Comparison of ENCODE assay signal across 8 cellular contexts in genomic region chr19:3034194-3034844, GRCh38. TPM values are rescaled to one million over a fixed set of nuclear protein-coding genes. Genes with fewer than 3 reads are reported as not detected.
DNase-seq lines count a peak whose midpoint lies in the region; ATAC-seq and TF ChIP-seq lines count a peak whose summit lies in the region.

No MANE protein-coding gene starts in this region.

- H3K27ac Mint-ChIP-seq in T-cell, result peak overlapping the region; percentile 96 to 97

- H3K36me3 ChIP-seq in left ventricle myocardium inferior, result no peaks in the 10 kb centered on the region
- H3K36me3 ChIP-seq in sigmoid colon, result no peaks in the 10 kb centered on the region

- POLR2A ChIA-PET in T-cell (lab: Charles Lee), result no interaction called here

- no peak for TF ChIP-seq POLR2A in sigmoid colon (IDR thresholded peaks at IDR 0.05)

- H3K9me3 Mint-ChIP-seq in T-cell, result no peaks in the 10 kb centered on the region

- H3K27me3 ChIP-seq in left ventricle myocardium inferior (ENCODE audit: low read depth), result no peaks in the 10 kb centered on the region
- no peaks in the 10 kb centered on the region for H3K27me3 ChIP-seq in sigmoid colon

- H3K36me3 Mint-ChIP-seq in T-cell, result no peaks in the 10 kb centered on the region

- no peak for TF ChIP-seq CTCF in GM12875 (IDR thresholded peaks at IDR 0.05; ENCODE audit: borderline replicate concordance, insufficient read depth, low read depth, low read length)
- TF ChIP-seq CTCF in left ventricle myocardium inferior (IDR thresholded peaks at IDR 0.05; ENCODE audit: borderline replicate concordance), result no peak
- no peak for TF ChIP-seq CTCF in sigmoid colon (IDR thresholded peaks at IDR 0.05)

- ATAC-seq in T-cell (replicated peaks in 1 of 4) (no peak), HG03571 (IDR thresholded peaks at IDR 0.05; ENCODE audit: unreplicated experiment) (no peak), GM19455 (IDR thresholded peaks at IDR 0.05; ENCODE audit: unreplicated experiment) (no peak), HG03457 (IDR thresholded peaks at IDR 0.05; ENCODE audit: unreplicated experiment) (no peak)

- H3K4me3 Mint-ChIP-seq in T-cell, result peak overlapping the region; percentile 84 to 91 (median 88)

- peak overlapping the region; percentile 52 for H3K4me3 ChIP-seq in GM12875 (ENCODE audit: low read depth, low read length)
- H3K4me3 ChIP-seq in left ventricle myocardium inferior, result peak overlapping the region; percentile 72
- H3K4me3 ChIP-seq in sigmoid colon, result peak overlapping the region in 1 of 4 donors; percentile 66

- H3K4me1 ChIP-seq in left ventricle myocardium inferior (peaks cover 32% of the 10 kb centered on the region), sigmoid colon (peaks cover 0 to 27% (median 23%) of the 10 kb centered on the region in 4 donors)

- WGBS in sigmoid colon, 2 donors, result 12 to 51% methylated on average over 6 of the region's 6 CpGs

- no peaks in the 10 kb centered on the region for H3K9me3 ChIP-seq in left ventricle myocardium inferior (replicated peaks)
- H3K9me3 ChIP-seq in sigmoid colon, result no peaks in the 10 kb centered on the region

- intact Hi-C loops in left ventricle myocardium inferior (cut with micrococcal nuclease), result no loop called here
- intact Hi-C loops in sigmoid colon (cut with DNase I), result loop anchor here (2.0 kb wide), 1 partner anchor 56 kb away; no protein-coding TSS in a partner anchor

- no peak for TF ChIP-seq EP300 in sigmoid colon (IDR thresholded peaks at IDR 0.05)

- CTCF ChIA-PET in T-cell (lab: Charles Lee), result no interaction called here

- no peaks in the 10 kb centered on the region for H3K27me3 Mint-ChIP-seq in T-cell

- H3K27ac ChIP-seq in left ventricle myocardium inferior (replicated peaks) (peak overlapping the region; percentile 96), sigmoid colon (peak overlapping the region; percentile 81 to 96 (median 93))

- peaks cover 33 to 44% (median 37%) of the 10 kb centered on the region in 3 donors for H3K4me1 Mint-ChIP-seq in T-cell

- DNase-seq in T-cell (no peak), left ventricle myocardium inferior (no peak), sigmoid colon (no peak), NCI-H82 (lab: John Stamatoyannopoulos, UW) (no peak)

RNA-seq across cellular contexts. Expression of gene TLE2, which starts 5.2 kb away (rescaled TPM):
- total RNA-seq in T-cell, result 10 to 100 TPM; 16.7 to 29.7 (median 21.5) TPM
- total RNA-seq in left ventricle myocardium inferior, result 53.2 TPM
- total RNA-seq in sigmoid colon, result 10 to 100 TPM; 27.8 to 66.5 (median 47.3) TPM
- 10 to 100 TPM; 10.9 to 20.9 (median 14.4) TPM for polyA plus RNA-seq in sigmoid colon

RNA-seq across cellular contexts. Expression of gene TLE5, which starts 28.0 kb away (rescaled TPM):
- total RNA-seq in T-cell (1,000 to 10,000 TPM in 3 of 5 donors, 100 to 1,000 TPM in 2; 777 to 1,202 (median 1,047) TPM), left ventricle myocardium inferior (799 TPM), sigmoid colon (100 to 1,000 TPM; 581 to 711 (median 629) TPM)
- 100 to 1,000 TPM; 561 to 714 (median 581) TPM for polyA plus RNA-seq in sigmoid colon

RNA-seq across cellular contexts. Expression of gene TLE6, which starts 57.0 kb away (rescaled TPM):
- total RNA-seq in T-cell, result under 1 TPM in 3 of 5 donors, not detected in 2; 0.36 to 0.61 (median 0.50) TPM
- 1.3 TPM for total RNA-seq in left ventricle myocardium inferior
- under 1 TPM in 3 of 4 donors, not detected in 1; 0.71 to 0.99 (median 0.81) TPM for total RNA-seq in sigmoid colon
- 1 to 10 TPM; 1.8 to 7.2 (median 3.0) TPM for polyA plus RNA-seq in sigmoid colon

RNA-seq across cellular contexts. Expression of gene GNA11, which starts 59.8 kb away (rescaled TPM):
- total RNA-seq in T-cell (1 to 10 TPM; 2.3 to 6.3 (median 4.0) TPM), left ventricle myocardium inferior (58.1 TPM), sigmoid colon (10 to 100 TPM; 43.2 to 52.5 (median 45.4) TPM)
- polyA plus RNA-seq in sigmoid colon, result 100 to 1,000 TPM in 2 of 3 donors, 10 to 100 TPM in 1; 90.1 to 151 (median 150) TPM
